11 cellular contexts compared by ENCODE assay signal in genomic region chr1:61241411-61241838, GRCh38.
DNase-seq lines count a peak whose midpoint lies in the region; ATAC-seq and TF ChIP-seq lines count a peak whose summit lies in the region.
"Had no signal": no experiment of that assay in that cellular context is flagged by ENCODE, and none has a peak within 500 bp of the region (broad histone marks: within the 10 kb centered on the region; RNA-seq: fewer than 3 reads in every experiment).

No MANE protein-coding gene starts in this region.

- H3F3A ChIP-seq in SK-N-SH (replicated peaks; ENCODE audit: insufficient read depth) = peaks cover 5% of the 10 kb centered on the region

- H3K9me3 ChIP-seq in SK-N-SH (peaks cover 4% of the 10 kb centered on the region; the same call in 1 of the 2 replicates), aorta (ENCODE audit: control insufficient read depth, low read length) (no peaks in the 10 kb centered on the region)
- H3K9me3 ChIP-seq: SJSA1 had no signal

- TF ChIP-seq EP300 in SK-N-SH (IDR thresholded peaks at IDR 0.05; ENCODE audit: borderline replicate concordance in 1 of 2, low read depth in 1 of 2, low read length in 1 of 2) = no peak

- H3K27me3 ChIP-seq in SK-N-SH (ENCODE audit: insufficient read depth) = no peaks in the 10 kb centered on the region
- no peaks in the 10 kb centered on the region for H3K27me3 ChIP-seq in aorta (ENCODE audit: control insufficient read depth in 1 of 2, insufficient read depth in 2 of 2, low read length in 1 of 2)
- H3K27me3 ChIP-seq: SJSA1 had no signal

- ATAC-seq in SK-N-SH treated with all-trans-retinoic acid at 6 μM for 48 hours (no peak), aorta (ENCODE audit: low FRiP score) (peak; percentile 66), GM21619 (IDR thresholded peaks at IDR 0.05; ENCODE audit: unreplicated experiment) (no peak)

- no peak overlapping the region for H3K27ac ChIP-seq in SK-N-SH (ENCODE audit: low read depth in 2 of 2, low read length in 1 of 2)
- no peak overlapping the region for H3K27ac ChIP-seq in aorta (ENCODE audit: low read depth in 1 of 2, low read length in 2 of 2)
- H3K27ac ChIP-seq: SJSA1 had no signal

- peaks cover 3 to 6% of the 10 kb centered on the region in 2 experiments; a peak in 3 of 4 replicates for H3K4me1 ChIP-seq in SK-N-SH (ENCODE audit: control insufficient read depth in 1 of 2, insufficient read depth in 2 of 2, low read depth in 1 of 2, low read length in 1 of 2)
- H3K4me1 ChIP-seq in aorta (ENCODE audit: control insufficient read depth in 1 of 2, insufficient read depth in 2 of 2, low read length in 2 of 2) = peaks cover 2 to 12% of the 10 kb centered on the region in 2 donors
- H3K4me1 ChIP-seq: SJSA1 had no signal

- H3K9me2 ChIP-seq in SK-N-SH = no peaks in the 10 kb centered on the region

- 78% methylated on average over 4 of the region's 4 CpGs for WGBS in SK-N-SH (ENCODE audit: low lambda C conversion rate)
- 3% methylated on average over 4 of the region's 4 CpGs for WGBS in aorta, 2 donors

- no peak overlapping the region for H2AFZ ChIP-seq in SK-N-SH (ENCODE audit: low read depth)

- no peak for TF ChIP-seq RAD21 in SK-N-SH (IDR thresholded peaks at IDR 0.05; ENCODE audit: low read length)

- H3K4me3 ChIP-seq in SK-N-SH (ENCODE audit: low read depth in 2 of 2, low read length in 1 of 2) = no peak overlapping the region
- peak overlapping the region in 1 of 2 donors; percentile 60 for H3K4me3 ChIP-seq in aorta (ENCODE audit: low read length in 2 of 2)
- H3K4me3 ChIP-seq: SJSA1 had no signal

- H3K36me3 ChIP-seq in SK-N-SH (replicated peaks in 1 of 2; ENCODE audit: control insufficient read depth in 1 of 2, insufficient read depth in 2 of 2, low read length in 1 of 2) (no peaks in the 10 kb centered on the region), aorta (ENCODE audit: control insufficient read depth in 1 of 2, insufficient read depth in 2 of 2, low read length in 1 of 2) (no peaks in the 10 kb centered on the region)
- H3K36me3 ChIP-seq: SJSA1 had no signal

- no peak for DNase-seq in SK-N-SH
- peak; percentile 14 for DNase-seq in dermis blood vessel endothelial cell
- peak; percentile 31 for DNase-seq in midbrain (lab: John Stamatoyannopoulos, UW)
- DNase-seq in aorta = peak; percentile 77 to 83
- DNase-seq in stimulated activated naive CD4-positive, alpha-beta T cell treated with Interleukin-2 at 50 U/mL for 16 hours (lab: John Stamatoyannopoulos, UW) = no peak
- DNase-seq in activated gamma-delta T cell treated with Interleukin-2 at 50 U/mL for 16 hours = no peak
- DNase-seq: activated CD8-positive, alpha-beta memory T cell treated with anti-CD3 and anti-CD28 coated beads, Interleukin-2, amount 50 U/mL, for 48 hours; HCEC 1CT had no signal

- intact Hi-C loops in aorta (cut with DNase I) = no loop called here

- CTCF ChIA-PET in SK-N-SH (lab: Yijun Ruan, JAX) = no interaction called here

- no peaks in the 10 kb centered on the region; the same call in 1 of the 2 replicates for H4K20me1 ChIP-seq in SK-N-SH (ENCODE audit: insufficient read depth)

- no peak overlapping the region for H3K9ac ChIP-seq in SK-N-SH

- TF ChIP-seq CTCF in SK-N-SH (IDR thresholded peaks at IDR 0.05) = no peak

- H3K4me2 ChIP-seq in SK-N-SH = no peak overlapping the region

- POLR2A ChIA-PET in SK-N-SH (lab: Yijun Ruan, JAX) = no interaction called here

- peaks cover 4% of the 10 kb centered on the region; the same call in 1 of the 2 replicates for H3K79me2 ChIP-seq in SK-N-SH (ENCODE audit: insufficient read depth)

TF ChIP-seq in SK-N-SH, 30 proteins besides CTCF, POLR2A, EP300 and RAD21:
- TF ChIP-seq MEF2A (IDR thresholded peaks at IDR 0.05; ENCODE audit: borderline replicate concordance, low read depth) (no peak), YY1 (IDR thresholded peaks at IDR 0.05; ENCODE audit: low read depth) (peak; percentile 84), TEAD4 (IDR thresholded peaks at IDR 0.05; ENCODE audit: borderline replicate concordance, insufficient read depth) (0 out of 2 replicates have a peak, but pooled peaks have one; percentile 42)

TF ChIP-seq in SK-N-SH treated with all-trans-retinoic acid at 6 μM for 48 hours, 23 proteins besides CTCF, POLR2A, EP300 and RAD21 (continues in another document):
- no peak for TF ChIP-seq TSHZ2 (CRISPR knock-in tag; IDR thresholded peaks at IDR 0.05)
- TF ChIP-seq OSR1 (CRISPR knock-in tag; IDR thresholded peaks at IDR 0.05) = no peak
- no peak for TF ChIP-seq POU6F1 (CRISPR knock-in tag; IDR thresholded peaks at IDR 0.05; ENCODE audit: borderline replicate concordance, low read depth)
- no peak for TF ChIP-seq RARB (CRISPR knock-in tag; IDR thresholded peaks at IDR 0.05)
- no peak for TF ChIP-seq PATZ1 (CRISPR knock-in tag; IDR thresholded peaks at IDR 0.05; ENCODE audit: borderline replicate concordance)
- no peak for TF ChIP-seq ZNF70 (CRISPR knock-in tag; IDR thresholded peaks at IDR 0.05)
- TF ChIP-seq CSDC2 (CRISPR knock-in tag; IDR thresholded peaks at IDR 0.05) = no peak
- no peak for TF ChIP-seq ZFP3 (CRISPR knock-in tag; IDR thresholded peaks at IDR 0.05)
- TF ChIP-seq ISL1 (CRISPR knock-in tag; IDR thresholded peaks at IDR 0.05) = no peak
- TF ChIP-seq PPARA (CRISPR knock-in tag; IDR thresholded peaks at IDR 0.05; ENCODE audit: borderline replicate concordance) = no peak
- TF ChIP-seq SNAI2 (CRISPR knock-in tag; IDR thresholded peaks at IDR 0.05) = no peak
- TF ChIP-seq GLIS3 (CRISPR knock-in tag; IDR thresholded peaks at IDR 0.05) = no peak
- no peak for TF ChIP-seq ZNF565 (CRISPR knock-in tag; conservative IDR thresholded peaks at IDR 0.05; ENCODE audit: low read depth)
- no peak for TF ChIP-seq ZNF8 (CRISPR knock-in tag; IDR thresholded peaks at IDR 0.05)
- TF ChIP-seq ZFP30 (CRISPR knock-in tag; IDR thresholded peaks at IDR 0.05) = no peak
- no peak for TF ChIP-seq CREB5 (CRISPR knock-in tag; IDR thresholded peaks at IDR 0.05; ENCODE audit: low read depth)
- TF ChIP-seq ARNTL (CRISPR knock-in tag; IDR thresholded peaks at IDR 0.05; ENCODE audit: borderline replicate concordance, low read depth) = no peak

Comparison
In these comparisons a context has a peak if more than half of its experiments do, and no peak if none do; other contexts are left out.
1. DNase-seq: peak in dermis blood vessel endothelial cell (single experiment), midbrain (single experiment) and aorta (2 of 2); none in SK-N-SH (single experiment), stimulated activated naive CD4-positive, alpha-beta T cell treated with Interleukin-2 at 50 U/mL for 16 hours (single experiment) and activated gamma-delta T cell treated with Interleukin-2 at 50 U/mL for 16 hours (single experiment).